ENCODE assay signal across 9 cellular contexts in genomic region chr14:67413806-67414769, GRCh38. TPM values are rescaled to one million over a fixed set of nuclear protein-coding genes. Genes with fewer than 3 reads are reported as not detected.
DNase-seq lines count a peak whose midpoint lies in the region; ATAC-seq and TF ChIP-seq lines count a peak whose summit lies in the region.
"Had no signal": no experiment of that assay in that cellular context is flagged by ENCODE, and none has a peak within 500 bp of the region (broad histone marks: within the 10 kb centered on the region; RNA-seq: fewer than 3 reads in every experiment).

No MANE protein-coding gene starts in this region.

- H3K36me3 Mint-ChIP-seq in MCF 10A (ENCODE audit: insufficient read depth, unreplicated experiment), result no peaks in the 10 kb centered on the region
- no peaks in the 10 kb centered on the region for H3K36me3 Mint-ChIP-seq in T-helper 2 cell treated with Interferon-gamma antibody and Interleukin-4, amounts not matched to agents 5 μg/mL and 100 μg/mL, for 36 hours (ENCODE audit: low read depth)
- H3K36me3 Mint-ChIP-seq in stimulated activated effector memory CD8-positive, alpha-beta T cell treated with anti-CD3 and anti-CD28 coated beads, Interleukin-12 subunit alpha, Interleukin-12 subunit beta, amount 100 ng/mL, for 72 hours, result no peaks in the 10 kb centered on the region

- POLR2A ChIA-PET in MCF 10A (lab: Yijun Ruan, JAX), result interaction anchor here (0.6 to 1.6 kb wide), 3 partner anchors 54 to 167 kb away, joined by 3 to 4 read pairs (median 3); partner anchors contain the start of genes ATP6V1D and EIF2S1

- H3K4me3 ChIP-seq in breast epithelium (no peak overlapping the region), fibroblast of the aortic adventitia (ENCODE audit: low read depth, low read length) (no peak overlapping the region), Karpas-422 (ENCODE audit: low read length) (no peak overlapping the region)

- no peaks in the 10 kb centered on the region for H3K9me3 Mint-ChIP-seq in MCF 10A (ENCODE audit: unreplicated experiment)
- H3K9me3 Mint-ChIP-seq in T-helper 2 cell treated with Interferon-gamma antibody and Interleukin-4, amounts not matched to agents 5 μg/mL and 100 μg/mL, for 36 hours, result no peaks in the 10 kb centered on the region
- no peaks in the 10 kb centered on the region for H3K9me3 Mint-ChIP-seq in stimulated activated effector memory CD8-positive, alpha-beta T cell treated with anti-CD3 and anti-CD28 coated beads, Interleukin-12 subunit alpha, Interleukin-12 subunit beta, amount 100 ng/mL, for 72 hours

- TF ChIP-seq POLR2A in breast epithelium (IDR thresholded peaks at IDR 0.05), result no peak

- TF ChIP-seq CTCF in MCF 10A (IDR thresholded peaks at IDR 0.05; ENCODE audit: unreplicated experiment) (no peak), breast epithelium (IDR thresholded peaks at IDR 0.05) (no peak), fibroblast of the aortic adventitia (IDR thresholded peaks at IDR 0.05; ENCODE audit: insufficient read depth, low read length) (no peak)

- no peaks in the 10 kb centered on the region for H3K9me2 ChIP-seq in Karpas-422 (replicated peaks; ENCODE audit: insufficient read depth, low read length)

- H3K27ac Mint-ChIP-seq in MCF 10A (ENCODE audit: low read depth, unreplicated experiment), result no peak overlapping the region
- H3K27ac Mint-ChIP-seq in T-helper 2 cell treated with Interferon-gamma antibody and Interleukin-4, amounts not matched to agents 5 μg/mL and 100 μg/mL, for 36 hours, result no peak overlapping the region
- H3K27ac Mint-ChIP-seq in stimulated activated effector memory CD8-positive, alpha-beta T cell treated with anti-CD3 and anti-CD28 coated beads, Interleukin-12 subunit alpha, Interleukin-12 subunit beta, amount 100 ng/mL, for 72 hours, result no peak overlapping the region

- H3K36me3 ChIP-seq in breast epithelium (no peaks in the 10 kb centered on the region), Karpas-422 (ENCODE audit: insufficient read depth, low read length) (no peaks in the 10 kb centered on the region)

- DNase-seq in MCF 10A (ENCODE audit: unreplicated experiment) (peak; percentile 85), breast epithelium (ENCODE audit: low spot score in 2 of 2) (no peak), fibroblast of the aortic adventitia (ENCODE audit: low read depth) (peak; percentile 47), mesenteric fat pad (ENCODE audit: low spot score) (no peak), Karpas-422 (no peak), NCI-H524 (lab: John Stamatoyannopoulos, UW) (no peak)
- peak; percentile 28 for DNase-seq in T-helper 2 cell treated with Interferon-gamma antibody and Interleukin-4, amounts not matched to agents 5 μg/mL and 100 μg/mL, for 36 hours (ENCODE audit: low spot score)
- DNase-seq in stimulated activated effector memory CD8-positive, alpha-beta T cell treated with anti-CD3 and anti-CD28 coated beads, Interleukin-12 subunit alpha, Interleukin-12 subunit beta, amount 100 ng/mL, for 72 hours (ENCODE audit: low spot score in 2 of 2), result no peak

- H3K27me3 ChIP-seq in breast epithelium, result no peaks in the 10 kb centered on the region
- H3K27me3 ChIP-seq in Karpas-422 (ENCODE audit: low read length), result no peaks in the 10 kb centered on the region

- no peak overlapping the region for H3K9ac ChIP-seq in Karpas-422 (ENCODE audit: low read length)
- H3K9ac ChIP-seq: KMS-11 had no signal

- no peaks in the 10 kb centered on the region for H3K27me3 Mint-ChIP-seq in MCF 10A (ENCODE audit: insufficient read depth, unreplicated experiment)
- H3K27me3 Mint-ChIP-seq in T-helper 2 cell treated with Interferon-gamma antibody and Interleukin-4, amounts not matched to agents 5 μg/mL and 100 μg/mL, for 36 hours (ENCODE audit: low read depth), result peaks cover 23% of the 10 kb centered on the region

- ATAC-seq in stimulated activated effector memory CD8-positive, alpha-beta T cell treated with anti-CD3 and anti-CD28 coated beads, Interleukin-12 subunit alpha, Interleukin-12 subunit beta, amount 100 ng/mL, for 72 hours, result peak; percentile 92

- H3K4me1 Mint-ChIP-seq in MCF 10A (ENCODE audit: insufficient read depth, unreplicated experiment), result peaks cover 34% of the 10 kb centered on the region
- peaks cover 2% of the 10 kb centered on the region for H3K4me1 Mint-ChIP-seq in T-helper 2 cell treated with Interferon-gamma antibody and Interleukin-4, amounts not matched to agents 5 μg/mL and 100 μg/mL, for 36 hours (ENCODE audit: low read depth)
- peaks cover 8% of the 10 kb centered on the region for H3K4me1 Mint-ChIP-seq in stimulated activated effector memory CD8-positive, alpha-beta T cell treated with anti-CD3 and anti-CD28 coated beads, Interleukin-12 subunit alpha, Interleukin-12 subunit beta, amount 100 ng/mL, for 72 hours

- H2AFZ ChIP-seq in Karpas-422 (ENCODE audit: low read length), result no peak overlapping the region

- H3K4me1 ChIP-seq in breast epithelium (no peaks in the 10 kb centered on the region), Karpas-422 (ENCODE audit: low read length) (no peaks in the 10 kb centered on the region)

- BruUV-seq in MCF 10A (replicated peaks; lab: Mats Ljungman, UMichigan), result no TSS peak

- no peak overlapping the region for H3K4me2 ChIP-seq in Karpas-422 (ENCODE audit: low read depth, low read length, poor library complexity, severe bottlenecking)
- H3K4me2 ChIP-seq: KMS-11 had no signal

- H3K79me2 ChIP-seq in Karpas-422 (ENCODE audit: low read length), result no peaks in the 10 kb centered on the region

- no peaks in the 10 kb centered on the region for H4K20me1 ChIP-seq in Karpas-422 (ENCODE audit: insufficient read depth, low read depth, low read length)

- H3K9me3 ChIP-seq in breast epithelium (no peaks in the 10 kb centered on the region), Karpas-422 (ENCODE audit: low read length) (no peaks in the 10 kb centered on the region)

- CTCF ChIA-PET in MCF 10A (lab: Yijun Ruan, JAX), result interaction anchor here (0.5 to 3.4 kb wide), 8 partner anchors 10 to 185 kb away, joined by 3 to 19 read pairs (median 6); no protein-coding TSS in a partner anchor

- H3K4me3 Mint-ChIP-seq in MCF 10A (ENCODE audit: unreplicated experiment), result no peak overlapping the region
- no peak overlapping the region for H3K4me3 Mint-ChIP-seq in T-helper 2 cell treated with Interferon-gamma antibody and Interleukin-4, amounts not matched to agents 5 μg/mL and 100 μg/mL, for 36 hours
- H3K4me3 Mint-ChIP-seq in stimulated activated effector memory CD8-positive, alpha-beta T cell treated with anti-CD3 and anti-CD28 coated beads, Interleukin-12 subunit alpha, Interleukin-12 subunit beta, amount 100 ng/mL, for 72 hours, result no peak overlapping the region

- H3K27ac ChIP-seq in breast epithelium (no peak overlapping the region), Karpas-422 (ENCODE audit: low read length) (no peak overlapping the region)
- H3K27ac ChIP-seq: KMS-11 had no signal

- intact Hi-C loops in MCF 10A (cut with micrococcal nuclease), result no loop called here
- intact Hi-C loops in breast epithelium (cut with DNase I; ENCODE audit: low total_unique reads), result no loop called here

RNA-seq across cellular contexts. Expression of gene PLEK2, which starts 2.1 kb away (rescaled TPM):
- total RNA-seq in MCF 10A (2022) (22.4 and 39.9 TPM in 2 replicates), breast epithelium (1 to 10 TPM in 2 of 3 donors, not detected in 1; 3.4 to 5.2 TPM), fibroblast of the aortic adventitia (ENCODE audit: low replicate concordance) (1.8 and 2.8 TPM in 2 replicates), mesenteric fat pad (0.64 TPM)
- total RNA-seq in Karpas-422 (2014; rRNA removed; shearing (Covaris generic); ENCODE audit: low replicate concordance), result not detected in 2 replicates

RNA-seq across cellular contexts. Expression of gene EIF2S1, which starts 54.0 kb away (rescaled TPM):
- total RNA-seq in MCF 10A (2022) (337 and 338 TPM in 2 replicates), breast epithelium (100 to 1,000 TPM in 1 of 3 donors, 10 to 100 TPM in 2; 63.9 to 107 (median 89.4) TPM), fibroblast of the aortic adventitia (ENCODE audit: low replicate concordance) (139 and 166 TPM in 2 replicates), mesenteric fat pad (91.2 TPM)
- 171 and 266 TPM in 2 replicates for total RNA-seq in Karpas-422 (2014; rRNA removed; shearing (Covaris generic); ENCODE audit: low replicate concordance)

RNA-seq across cellular contexts. Expression of gene ATP6V1D, which starts 54.5 kb away (rescaled TPM):
- total RNA-seq in MCF 10A (2022) (70.7 and 74.1 TPM in 2 replicates), breast epithelium (100 to 1,000 TPM in 1 of 3 donors, 10 to 100 TPM in 2; 58.0 to 102 (median 75.2) TPM), fibroblast of the aortic adventitia (ENCODE audit: low replicate concordance) (118 and 281 TPM in 2 replicates), mesenteric fat pad (65.9 TPM)
- 79.5 and 88.5 TPM in 2 replicates for total RNA-seq in Karpas-422 (2014; rRNA removed; shearing (Covaris generic); ENCODE audit: low replicate concordance)

Comparison
In these comparisons a context has a peak if more than half of its experiments do, and no peak if none do; other contexts are left out.
1. DNase-seq: peak in MCF 10A (single experiment), T-helper 2 cell treated with Interferon-gamma antibody and Interleukin-4, amounts not matched to agents 5 μg/mL and 100 μg/mL, for 36 hours (single experiment) and fibroblast of the aortic adventitia (single experiment); none in breast epithelium (0 of 2), stimulated activated effector memory CD8-positive, alpha-beta T cell treated with anti-CD3 and anti-CD28 coated beads, Interleukin-12 subunit alpha, Interleukin-12 subunit beta, amount 100 ng/mL, for 72 hours (0 of 2), mesenteric fat pad (single experiment), Karpas-422 (single experiment) and NCI-H524 (0 of 2).